ENCODE assay signal across 11 cellular contexts in genomic region chr18:23883277-23883790, GRCh38.
DNase-seq lines count a peak whose midpoint lies in the region; ATAC-seq, FAIRE-seq and TF ChIP-seq lines count a peak whose summit lies in the region.
"Had no signal": no experiment of that assay in that cellular context is flagged by ENCODE, and none has a peak within 500 bp of the region (broad histone marks: within the 10 kb centered on the region; RNA-seq: fewer than 3 reads in every experiment).

No MANE protein-coding gene starts in this region.

- H3K27me3 ChIP-seq in keratinocyte (ENCODE audit: control insufficient read depth, extremely low read depth, insufficient read depth, low read length) (no peaks in the 10 kb centered on the region), upper lobe of right lung (no peaks in the 10 kb centered on the region)

- CTCF ChIA-PET in activated naive CD4-positive, alpha-beta T cell treated with anti-CD3 and anti-CD28 coated beads for 36 hours (lab: Charles Lee): interaction anchor here (0.9 kb wide), 1 partner anchor 35 kb away, joined by 4 read pairs; no protein-coding TSS in a partner anchor
- CTCF ChIA-PET in activated CD4-positive, alpha-beta T cell treated with anti-CD3 and anti-CD28 coated beads, Interleukin-2, amount 10 ng/mL, durations not matched to agents 7 days and 5 days (lab: Charles Lee): interaction anchor here (1.0 to 1.6 kb wide), 3 partner anchors 18 to 164 kb away, joined by 3 to 5 read pairs (median 3); no protein-coding TSS in a partner anchor

- H3K79me2 ChIP-seq in keratinocyte (ENCODE audit: control insufficient read depth, insufficient read depth, low read length): peaks cover 44% of the 10 kb centered on the region

- TF ChIP-seq CTCF in VCaP (conservative IDR thresholded peaks at IDR 0.05) (no peak), keratinocyte (optimal IDR thresholded peaks at IDR 0.05 in 1 of 3, IDR thresholded peaks at IDR 0.05 in 1 of 3, conservative IDR thresholded peaks at IDR 0.05 in 1 of 3; ENCODE audit: extremely low read depth in 1 of 3, insufficient read depth in 2 of 3, low read length in 3 of 3) (no peak), upper lobe of right lung (IDR thresholded peaks at IDR 0.05) (no peak)

- intact Hi-C loops in activated naive CD4-positive, alpha-beta T cell treated with anti-CD3 and anti-CD28 coated beads for 36 hours (cut with micrococcal nuclease): loop anchor here (2.0 kb wide), 1 partner anchor 15 kb away; no protein-coding TSS in a partner anchor
- intact Hi-C loops in upper lobe of right lung (cut with DNase I): no loop called here
- intact Hi-C loops in left colon (cut with DNase I, micrococcal nuclease): no loop called here

- ATAC-seq in upper lobe of right lung: no peak
- ATAC-seq in left colon: no peak

- H3K9me1 ChIP-seq in keratinocyte (ENCODE audit: control insufficient read depth, extremely low read depth, insufficient read depth, low read length): peaks cover 7% of the 10 kb centered on the region

- POLR2A ChIA-PET in activated CD4-positive, alpha-beta T cell treated with anti-CD3 and anti-CD28 coated beads, Interleukin-2, amount 10 ng/mL, durations not matched to agents 7 days and 5 days (lab: Charles Lee): no interaction called here

- H3K4me3 Mint-ChIP-seq in activated naive CD4-positive, alpha-beta T cell treated with anti-CD3 and anti-CD28 coated beads for 36 hours: no peak overlapping the region
- no peak overlapping the region for H3K4me3 Mint-ChIP-seq in activated CD4-positive, alpha-beta T cell treated with anti-CD3 and anti-CD28 coated beads, Interleukin-2, amount 10 ng/mL, durations not matched to agents 7 days and 5 days

- H3K27ac ChIP-seq in VCaP (peak overlapping the region; percentile 43), keratinocyte (ENCODE audit: control insufficient read depth, insufficient read depth, low read length) (peak overlapping the region; percentile 76), upper lobe of right lung (peak overlapping the region; percentile 3)

- H3K36me3 Mint-ChIP-seq in activated naive CD4-positive, alpha-beta T cell treated with anti-CD3 and anti-CD28 coated beads for 36 hours (ENCODE audit: low read depth): no peaks in the 10 kb centered on the region
- no peaks in the 10 kb centered on the region for H3K36me3 Mint-ChIP-seq in activated CD4-positive, alpha-beta T cell treated with anti-CD3 and anti-CD28 coated beads, Interleukin-2, amount 10 ng/mL, durations not matched to agents 7 days and 5 days (ENCODE audit: low read depth)

- H3K4me1 Mint-ChIP-seq in activated naive CD4-positive, alpha-beta T cell treated with anti-CD3 and anti-CD28 coated beads for 36 hours (ENCODE audit: low read depth): peaks cover 30% of the 10 kb centered on the region
- peaks cover 29% of the 10 kb centered on the region for H3K4me1 Mint-ChIP-seq in activated CD4-positive, alpha-beta T cell treated with anti-CD3 and anti-CD28 coated beads, Interleukin-2, amount 10 ng/mL, durations not matched to agents 7 days and 5 days

- dilution Hi-C loops in keratinocyte (cut with MboI; ENCODE audit: extremely low pct_ligation_motif_present, low sequenced_read_pairs): no loop called here

- H3K4me3 ChIP-seq in keratinocyte (ENCODE audit: control insufficient read depth in 2 of 3, extremely low read depth in 1 of 3, insufficient read depth in 2 of 3, low read depth in 1 of 3, low read length in 3 of 3) (no peak overlapping the region), upper lobe of right lung (no peak overlapping the region)

- DNase-seq in activated naive CD4-positive, alpha-beta T cell treated with anti-CD3 and anti-CD28 coated beads for 36 hours: peak; percentile 15
- DNase-seq in activated naive CD4-positive, alpha-beta T cell treated with Interleukin-2 at 50 U/mL for 16 hours: no peak
- DNase-seq in keratinocyte (ENCODE audit: low read depth, low spot score): peak; percentile 53
- DNase-seq in upper lobe of right lung: no peak
- DNase-seq in NCI-H2029 (lab: John Stamatoyannopoulos, UW): no peak
- DNase-seq in activated CD4-positive, alpha-beta T cell treated with anti-CD3 and anti-CD28 coated beads, Interleukin-2, amount 10 ng/mL, durations not matched to agents 7 days and 5 days: no peak
- no peak for DNase-seq in left colon
- DNase-seq: effector memory CD4-positive, alpha-beta T cell; NCI-H2029 treated with DMSO at 0.1 percent for 48 hours; stimulated activated CD8-positive, alpha-beta memory T cell treated with anti-CD3 and anti-CD28 coated beads, Interleukin-4, amount 100 ng/mL, for 48 hours had no signal

- no peak overlapping the region for H2AFZ ChIP-seq in keratinocyte (ENCODE audit: control insufficient read depth, low read length)

- H3K27ac Mint-ChIP-seq in activated naive CD4-positive, alpha-beta T cell treated with anti-CD3 and anti-CD28 coated beads for 36 hours: peak overlapping the region; percentile 13
- H3K27ac Mint-ChIP-seq in activated CD4-positive, alpha-beta T cell treated with anti-CD3 and anti-CD28 coated beads, Interleukin-2, amount 10 ng/mL, durations not matched to agents 7 days and 5 days: no peak overlapping the region

- FAIRE-seq in keratinocyte (lab: Jason Lieb, UNC): peak; percentile 79

- H3K4me1 ChIP-seq in keratinocyte (ENCODE audit: control insufficient read depth, extremely low read depth, insufficient read depth, low read length) (peaks cover 61% of the 10 kb centered on the region), upper lobe of right lung (peaks cover 13% of the 10 kb centered on the region)

- H3K9me3 ChIP-seq in keratinocyte (ENCODE audit: control insufficient read depth, low read depth, low read length): no peaks in the 10 kb centered on the region
- no peaks in the 10 kb centered on the region for H3K9me3 ChIP-seq in upper lobe of right lung

- H3K36me3 ChIP-seq in keratinocyte (ENCODE audit: control insufficient read depth in 2 of 2, extremely low read depth in 1 of 2, insufficient read depth in 2 of 2, low read length in 2 of 2): peaks cover 22 to 64% of the 10 kb centered on the region in 2 experiments
- H3K36me3 ChIP-seq in upper lobe of right lung: no peaks in the 10 kb centered on the region

- H3K27me3 Mint-ChIP-seq in activated naive CD4-positive, alpha-beta T cell treated with anti-CD3 and anti-CD28 coated beads for 36 hours (ENCODE audit: low read depth): no peaks in the 10 kb centered on the region
- H3K27me3 Mint-ChIP-seq in activated CD4-positive, alpha-beta T cell treated with anti-CD3 and anti-CD28 coated beads, Interleukin-2, amount 10 ng/mL, durations not matched to agents 7 days and 5 days: peaks cover 2% of the 10 kb centered on the region

- H3K9ac ChIP-seq in keratinocyte (ENCODE audit: control insufficient read depth, extremely low read depth, insufficient read depth, low read length): peak overlapping the region; percentile 55

- H3K4me2 ChIP-seq in keratinocyte (ENCODE audit: control insufficient read depth, extremely low read depth, insufficient read depth, low read depth, low read length): peak overlapping the region; percentile 72

- H3K9me3 Mint-ChIP-seq in activated naive CD4-positive, alpha-beta T cell treated with anti-CD3 and anti-CD28 coated beads for 36 hours: no peaks in the 10 kb centered on the region
- H3K9me3 Mint-ChIP-seq in activated CD4-positive, alpha-beta T cell treated with anti-CD3 and anti-CD28 coated beads, Interleukin-2, amount 10 ng/mL, durations not matched to agents 7 days and 5 days: peaks cover 3% of the 10 kb centered on the region

- H4K20me1 ChIP-seq in keratinocyte (ENCODE audit: control insufficient read depth, extremely low read depth, insufficient read depth, low read length): peaks cover 27% of the 10 kb centered on the region

Comparison
In these comparisons a context has a peak if more than half of its experiments do, and no peak if none do; other contexts are left out.
1. DNase-seq: peak in activated naive CD4-positive, alpha-beta T cell treated with anti-CD3 and anti-CD28 coated beads for 36 hours (single experiment) and keratinocyte (single experiment); none in activated naive CD4-positive, alpha-beta T cell treated with Interleukin-2 at 50 U/mL for 16 hours (single experiment), upper lobe of right lung (single experiment), NCI-H2029 (single experiment), activated CD4-positive, alpha-beta T cell treated with anti-CD3 and anti-CD28 coated beads, Interleukin-2, amount 10 ng/mL, durations not matched to agents 7 days and 5 days (single experiment) and left colon (0 of 2).
2. H3K27ac ChIP-seq: peak in every context shown above with its lines; median percentile 76 in keratinocyte; 43 in VCaP; 3 in upper lobe of right lung.